Comparison of ENCODE assay signal across 7 cellular contexts in genomic region chr4:81838586-81838985, GRCh38.
"Had no signal": no experiment of that assay in that cellular context is flagged by ENCODE, and none has a peak within 500 bp of the region (broad histone marks: within the 10 kb centered on the region; RNA-seq: fewer than 3 reads in every experiment).

No MANE protein-coding gene starts in this region.

- DNase-seq: GDM1, GF-D8 had no signal

- FAIRE-seq: G401.6, GM12891, GM12892, GM18507, GM19239 had no signal
